Comparison of ENCODE assay signal across 8 cellular contexts in genomic region chr6:46170357-46171289, GRCh38. TPM values are rescaled to one million over a fixed set of nuclear protein-coding genes. Genes with fewer than 3 reads are reported as not detected.
A peak's percentile ranks its signal among the peaks of the same experiment; 100 is the strongest.
DNase-seq lines count a peak whose midpoint lies in the region; TF ChIP-seq lines count a peak whose summit lies in the region.

ENPP5 (minus strand) TSS chr6:46170980; CDS start chr6:46168262, 2,718 bp downstream.

- no peaks in the 10 kb centered on the region for H3K23me2 ChIP-seq in H9 (ENCODE audit: insufficient read length, low read depth, low read length, poor library complexity, severe bottlenecking)

- dilution Hi-C loops in mammary epithelial cell (cut with HindIII; ENCODE audit: low sequenced_read_pairs): no loop called here

- H3K27me3 ChIP-seq in GM06990 (replicated peaks; ENCODE audit: control insufficient read depth, insufficient read depth, low read length): no peaks in the 10 kb centered on the region
- H3K27me3 ChIP-seq in H9 (ENCODE audit: insufficient read depth, low read length): no peaks in the 10 kb centered on the region
- no peaks in the 10 kb centered on the region for H3K27me3 ChIP-seq in mammary epithelial cell (ENCODE audit: insufficient read depth, low read length)
- peaks cover 0 to 26% (median 11%) of the 10 kb centered on the region in 7 donors for H3K27me3 ChIP-seq in spleen (replicated peaks in 1 of 7)

- no peak within 1 kb of the TSS for H3T11ph ChIP-seq in H9 (ENCODE audit: low read length)

- BruUV-seq in mammary epithelial cell (replicated peaks; lab: Mats Ljungman, UMichigan): no TSS peak

- H3K4me2 ChIP-seq in H9 (ENCODE audit: insufficient read depth, insufficient read length, low read length) (peak within 1 kb of the TSS; percentile 59), mammary epithelial cell (ENCODE audit: insufficient read depth, low read depth, low read length) (peak within 1 kb of the TSS; percentile 87)

- H3K27me3 Mint-ChIP-seq in H9 (ENCODE audit: low read depth): no peaks in the 10 kb centered on the region

- no peak within 1 kb of the TSS for H2BK5ac ChIP-seq in H9 (ENCODE audit: insufficient read length, low read length)

- peak within 1 kb of the TSS; percentile 76 for H3K4me3 ChIP-seq in GM06990 (replicated peaks; ENCODE audit: low read depth, low read length)
- peak within 1 kb of the TSS; percentile 67 to 82 (median 78) for H3K4me3 ChIP-seq in mammary epithelial cell (replicated peaks in 1 of 3; ENCODE audit: insufficient read depth in 1 of 3, low read depth in 2 of 3, low read length in 3 of 3)
- peak within 1 kb of the TSS; percentile 51 to 78 (median 58) for H3K4me3 ChIP-seq in spleen

- WGBS in H9 (ENCODE audit: extremely low coverage, insufficient read length, low lambda C conversion rate): no CpG with 5 or more reads among the region's 49 CpGs
- 2% methylated on average over 22 of the region's 49 CpGs for WGBS in mammary epithelial cell (ENCODE audit: low coverage, missing lambda C conversion rate)
- 1 to 2% (median 1%) methylated on average over 32 to 49 of the region's 49 CpGs for WGBS in spleen, 5 donors

- no peak within 1 kb of the TSS for H4K5ac ChIP-seq in H9 (ENCODE audit: insufficient read length, low read depth, low read length)

- CTCF ChIA-PET in mammary epithelial cell (lab: Charles Lee; ENCODE audit: low non-redundant PET): interaction anchor here (0.6 to 0.7 kb wide), 3 partner anchors 47 to 165 kb away, joined by 8 to 18 read pairs (median 16); no protein-coding TSS in a partner anchor

- no peaks in the 10 kb centered on the region for H3K79me2 ChIP-seq in H9 (ENCODE audit: insufficient read depth, low read length)
- H3K79me2 ChIP-seq in mammary epithelial cell (ENCODE audit: insufficient read depth, low read length): no peaks in the 10 kb centered on the region

- H2AK5ac ChIP-seq in H9 (ENCODE audit: insufficient read length, low read length): no peak within 1 kb of the TSS

- H3K18ac ChIP-seq in H9 (ENCODE audit: insufficient read length, low read depth, low read length): peak within 1 kb of the TSS; percentile 65

- H4K20me1 ChIP-seq in H9 (ENCODE audit: control insufficient read depth, insufficient read depth, insufficient read length): no peaks in the 10 kb centered on the region
- no peaks in the 10 kb centered on the region for H4K20me1 ChIP-seq in mammary epithelial cell (ENCODE audit: insufficient read depth, low read length)

- H3K36me3 ChIP-seq in GM06990 (ENCODE audit: control insufficient read depth, insufficient read depth, low read length): no peaks in the 10 kb centered on the region
- no peaks in the 10 kb centered on the region for H3K36me3 ChIP-seq in mammary epithelial cell (ENCODE audit: insufficient read depth, low read length)
- H3K36me3 ChIP-seq in spleen: no peaks in the 10 kb centered on the region

- H3K9ac ChIP-seq in H9 (ENCODE audit: extremely low read depth, insufficient read length, low read length) (peak within 1 kb of the TSS; percentile 67), mammary epithelial cell (ENCODE audit: insufficient read depth, low read length) (no peak within 1 kb of the TSS)

- no peak within 1 kb of the TSS for H4K91ac ChIP-seq in H9 (ENCODE audit: insufficient read length, low read depth, low read length)

- no peak within 1 kb of the TSS for H3K56ac ChIP-seq in H9 (ENCODE audit: insufficient read length, low read depth, low read length)

- no peaks in the 10 kb centered on the region for H3K4me1 ChIP-seq in H9 (ENCODE audit: insufficient read depth, low read length)
- peaks cover 6% of the 10 kb centered on the region for H3K4me1 ChIP-seq in mammary epithelial cell (ENCODE audit: insufficient read depth, low read length)
- peaks cover 0 to 25% (median 12%) of the 10 kb centered on the region in 6 donors for H3K4me1 ChIP-seq in spleen

- H2BK15ac ChIP-seq in H9 (ENCODE audit: low read depth, low read length): no peak within 1 kb of the TSS

- no peak within 1 kb of the TSS for H2AFZ ChIP-seq in H9 (ENCODE audit: low read length)
- H2AFZ ChIP-seq in mammary epithelial cell (ENCODE audit: low read depth, low read length): peak within 1 kb of the TSS; percentile 100

- H3K4me1 Mint-ChIP-seq in H9: peaks cover 15 to 17% of the 10 kb centered on the region in 2 experiments

- no peak within 1 kb of the TSS for H4K8ac ChIP-seq in H9 (replicated peaks; ENCODE audit: insufficient read length, low read depth, low read length)

- no peak for TF ChIP-seq POLR2A in spleen (IDR thresholded peaks at IDR 0.05)

- H2BK120ac ChIP-seq in H9 (ENCODE audit: low read depth, low read length, poor library complexity, severe bottlenecking): no peak within 1 kb of the TSS

- in situ Hi-C loops in mammary epithelial cell (cut with MboI; ENCODE audit: low sequenced_read_pairs in 2 of 2): no loop called here

- peaks cover 6 to 19% (median 16%) of the 10 kb centered on the region in 3 experiments; a peak in 6 of 7 replicates for H3K36me3 Mint-ChIP-seq in H9 (ENCODE audit: insufficient read depth in 1 of 3, low read depth in 3 of 3)

- no peak within 1 kb of the TSS for H3K27ac ChIP-seq in H9 (ENCODE audit: insufficient read length, low read depth, low read length)
- H3K27ac ChIP-seq in VCaP: peak within 1 kb of the TSS; percentile 78
- no peak within 1 kb of the TSS for H3K27ac ChIP-seq in mammary epithelial cell (ENCODE audit: insufficient read depth, low read depth, low read length)
- peak within 1 kb of the TSS in 6 of 8 donors; percentile 31 to 74 (median 68) for H3K27ac ChIP-seq in spleen

- H3K9me3 Mint-ChIP-seq in H9: no peaks in the 10 kb centered on the region

- H2BK20ac ChIP-seq in H9 (ENCODE audit: low read depth, low read length, poor library complexity, severe bottlenecking): no peak within 1 kb of the TSS

- peak; percentile 62 for DNase-seq in GM06990 (ENCODE audit: extremely low read depth, insufficient read length)
- peak; percentile 99 for DNase-seq in H9
- DNase-seq in NCI-H1092 treated with DMSO at 0.1 percent for 48 hours (lab: John Stamatoyannopoulos, UW): peak; percentile 80
- peak; percentile 86 for DNase-seq in mammary epithelial cell
- DNase-seq in islet precursor cell: peak; percentile 98
- DNase-seq in spleen: peak; percentile 94
- DNase-seq in NCI-H1694 treated with DMSO at 0.1 percent for 48 hours (lab: John Stamatoyannopoulos, UW): no peak

- no peak within 1 kb of the TSS for H3K23ac ChIP-seq in H9 (ENCODE audit: insufficient read length, low read depth, low read length)

- TF ChIP-seq CTCF in GM06990 (IDR thresholded peaks at IDR 0.05; ENCODE audit: insufficient read depth, low read length, poor library complexity, severe bottlenecking): no peak
- no peak for TF ChIP-seq CTCF in H9 (conservative IDR thresholded peaks at IDR 0.05)
- TF ChIP-seq CTCF in VCaP (conservative IDR thresholded peaks at IDR 0.05): no peak
- TF ChIP-seq CTCF in mammary epithelial cell (conservative IDR thresholded peaks at IDR 0.05 in 1 of 2, IDR thresholded peaks at IDR 0.05 in 1 of 2; ENCODE audit: extremely low read depth in 1 of 2, insufficient read depth in 1 of 2, low read depth in 1 of 2, low read length in 2 of 2): no peak
- TF ChIP-seq CTCF in spleen (IDR thresholded peaks at IDR 0.05 in 8 of 11, conservative IDR thresholded peaks at IDR 0.05 in 3 of 11): no peak

- H2BK12ac ChIP-seq in H9 (ENCODE audit: insufficient read length, low read depth, low read length): no peak within 1 kb of the TSS

- intact Hi-C loops in mammary epithelial cell (cut with micrococcal nuclease) (no loop called here), spleen (cut with DNase I; ENCODE audit: low total_unique reads) (no loop called here)

- no peak within 1 kb of the TSS for H3K4ac ChIP-seq in H9 (ENCODE audit: low read depth, low read length)

- H3K9me3 ChIP-seq in H9 (ENCODE audit: control insufficient read depth, low read depth, low read length): no peaks in the 10 kb centered on the region
- no peaks in the 10 kb centered on the region for H3K9me3 ChIP-seq in mammary epithelial cell (replicated peaks; ENCODE audit: insufficient read depth, low read length)
- H3K9me3 ChIP-seq in spleen: no peaks in the 10 kb centered on the region

- H3K14ac ChIP-seq in H9 (ENCODE audit: insufficient read depth, low read length): peak within 1 kb of the TSS; percentile 70; the same call in 1 of the 2 replicates

- H3K4me3 Mint-ChIP-seq in H9: peak within 1 kb of the TSS; percentile 93 to 94

- H3K27ac Mint-ChIP-seq in H9: peak within 1 kb of the TSS; percentile 84 to 95 (median 94); a peak in 6 of 7 replicates

- no peaks in the 10 kb centered on the region for H3K79me1 ChIP-seq in H9 (ENCODE audit: insufficient read depth, low read depth, low read length, poor library complexity, severe bottlenecking)

RNA-seq across cellular contexts. Expression of gene ENPP5, which starts in this region (rescaled TPM):
- 4.6 and 5.1 TPM in 2 replicates for total RNA-seq in H9 (2021)
- 10 to 100 TPM in 1 of 2 donors, 1 to 10 TPM in 1; 2.9 to 27.0 TPM for total RNA-seq in mammary epithelial cell
- polyA plus RNA-seq in mammary epithelial cell: 0.71 TPM
- polyA minus RNA-seq in mammary epithelial cell: 0.98 TPM
- total RNA-seq in spleen: 10 to 100 TPM in 2 of 7 donors, 1 to 10 TPM in 5; 4.2 to 13.6 (median 7.3) TPM
- polyA plus RNA-seq in spleen: 1 to 10 TPM; 1.7 to 5.0 (median 2.1) TPM

Comparison
In these comparisons a context has a peak if more than half of its experiments do, and no peak if none do; other contexts are left out.
1. H3K27ac ChIP-seq: peak in VCaP (single experiment) and spleen (6 of 8); none in H9 (single experiment) and mammary epithelial cell (single experiment).
2. Peak in every context shown above with its lines, with median percentiles within 50 percentile points of each other: H3K4me3 ChIP-seq.